In the genomic region with DNA sequence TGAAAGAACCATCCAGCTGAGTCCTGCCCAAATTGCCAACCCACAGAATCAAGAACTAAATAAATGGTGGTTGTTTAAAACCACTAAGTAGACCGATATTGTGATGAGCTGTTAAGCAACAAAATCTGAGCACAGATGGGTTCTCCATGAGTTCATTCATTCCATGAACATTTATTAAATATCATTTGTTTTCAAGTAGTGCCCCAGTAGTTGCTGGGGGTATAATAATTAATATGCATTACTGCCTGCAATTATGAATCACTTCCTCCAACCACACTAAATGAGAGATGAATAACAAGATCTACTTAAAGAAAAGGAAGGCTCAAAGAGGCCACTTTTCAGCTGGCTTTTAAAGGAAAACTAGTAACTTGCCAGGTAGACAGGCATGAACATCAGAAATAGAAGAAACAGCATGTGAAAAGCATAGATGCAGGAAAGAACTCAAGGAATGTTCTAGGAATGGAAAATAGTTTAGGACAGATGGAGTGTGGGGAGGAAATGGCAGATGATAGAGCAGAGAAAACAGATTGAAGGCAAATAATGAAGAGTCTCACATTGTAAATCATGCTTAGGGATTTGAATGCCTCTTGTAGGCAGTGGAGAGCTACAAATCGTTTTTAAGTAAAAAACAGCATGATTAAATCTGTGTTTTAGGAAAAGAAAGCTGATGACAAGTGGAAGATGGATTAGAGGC, we compare ENCODE assay signal across 15 cellular contexts.
DNase-seq lines count a peak whose midpoint lies in the region; ATAC-seq and TF ChIP-seq lines count a peak whose summit lies in the region.
"Had no signal": no experiment of that assay in that cellular context is flagged by ENCODE, and none has a peak within 500 bp of the region (broad histone marks: within the 10 kb centered on the region; RNA-seq: fewer than 3 reads in every experiment).

No MANE protein-coding gene starts in this region.

- POLR2A ChIA-PET in CD8-positive, alpha-beta T cell (lab: Charles Lee), result interaction anchor here (1.4 kb wide), 1 partner anchor 40 kb away, joined by 5 read pairs; no protein-coding TSS in a partner anchor
- POLR2A ChIA-PET in activated CD4-positive, alpha-beta memory T cell treated with anti-CD3 and anti-CD28 coated beads for 36 hours (lab: Charles Lee), result interaction anchor here (1.0 to 2.2 kb wide), 3 partner anchors 9 to 39 kb away, joined by 3 to 7 read pairs (median 3); no protein-coding TSS in a partner anchor

- no peaks in the 10 kb centered on the region for H3K4me1 ChIP-seq in CD8-positive, alpha-beta T cell (ENCODE audit: insufficient read depth, low read length)
- H3K4me1 ChIP-seq: neural progenitor cell had no signal

- H3K27me3 ChIP-seq in CD8-positive, alpha-beta T cell (ENCODE audit: insufficient read depth, low read length), result no peaks in the 10 kb centered on the region
- H3K27me3 ChIP-seq: neural progenitor cell, suprapubic skin had no signal

- H3K36me3 ChIP-seq in CD8-positive, alpha-beta T cell (ENCODE audit: insufficient read depth, low read length), result no peaks in the 10 kb centered on the region
- H3K36me3 ChIP-seq: suprapubic skin had no signal

- no peak overlapping the region for H3K4me3 Mint-ChIP-seq in CD8-positive, alpha-beta T cell
- H3K4me3 Mint-ChIP-seq in activated CD4-positive, alpha-beta memory T cell treated with anti-CD3 and anti-CD28 coated beads for 36 hours, result peak overlapping the region; percentile 21
- H3K4me3 Mint-ChIP-seq: immature natural killer cell, neural progenitor cell had no signal

- H3K27ac Mint-ChIP-seq in CD8-positive, alpha-beta T cell, result peak overlapping the region; percentile 58
- H3K27ac Mint-ChIP-seq in activated CD4-positive, alpha-beta memory T cell treated with anti-CD3 and anti-CD28 coated beads for 36 hours, result peak overlapping the region; percentile 86
- H3K27ac Mint-ChIP-seq: immature natural killer cell, neural progenitor cell had no signal

- no peak overlapping the region for H3K4me3 ChIP-seq in AG10803 (ENCODE audit: low read length)
- H3K4me3 ChIP-seq in CD8-positive, alpha-beta T cell (ENCODE audit: low read depth, low read length), result no peak overlapping the region
- H3K4me3 ChIP-seq: lung, neural progenitor cell, suprapubic skin had no signal

- ATAC-seq in CD8-positive, alpha-beta T cell, result no peak
- ATAC-seq in esophagus mucosa (no peak), GM18870 (IDR thresholded peaks at IDR 0.05; ENCODE audit: unreplicated experiment) (no peak)

- H3K9me3 ChIP-seq in CD8-positive, alpha-beta T cell (ENCODE audit: low read length), result no peaks in the 10 kb centered on the region
- H3K9me3 ChIP-seq: suprapubic skin had no signal

- H3K36me3 Mint-ChIP-seq in CD8-positive, alpha-beta T cell, result peaks cover 7% of the 10 kb centered on the region
- peaks cover 44% of the 10 kb centered on the region for H3K36me3 Mint-ChIP-seq in activated CD4-positive, alpha-beta memory T cell treated with anti-CD3 and anti-CD28 coated beads for 36 hours
- H3K36me3 Mint-ChIP-seq: immature natural killer cell had no signal

- H3K27ac ChIP-seq in CD8-positive, alpha-beta T cell (ENCODE audit: low read depth, low read length), result no peak overlapping the region
- H3K27ac ChIP-seq: neural progenitor cell, suprapubic skin had no signal

- CTCF ChIA-PET in CD8-positive, alpha-beta T cell (lab: Charles Lee), result interaction anchor here (1.1 to 4.3 kb wide), 5 partner anchors 34 to 327 kb away, joined by 3 to 22 read pairs (median 4); no protein-coding TSS in a partner anchor
- CTCF ChIA-PET in activated CD4-positive, alpha-beta memory T cell treated with anti-CD3 and anti-CD28 coated beads for 36 hours (lab: Charles Lee), result interaction anchor here (0.8 to 2.0 kb wide), 5 partner anchors 10 to 534 kb away, joined by 3 to 7 read pairs (median 4); no protein-coding TSS in a partner anchor

- no peak for TF ChIP-seq CTCF in AG10803 (conservative IDR thresholded peaks at IDR 0.05; ENCODE audit: low read length)
- no peak for TF ChIP-seq CTCF in CD8-positive, alpha-beta T cell (IDR thresholded peaks at IDR 0.05)

- DNase-seq in AG10803 (ENCODE audit: low read depth), result peak; percentile 68
- DNase-seq in CD8-positive, alpha-beta T cell, result no peak
- DNase-seq in activated CD4-positive, alpha-beta memory T cell treated with anti-CD3 and anti-CD28 coated beads for 36 hours, result no peak
- peak; percentile 29 for DNase-seq in fibroblast of peridontal ligament (ENCODE audit: extremely low read depth)
- no peak for DNase-seq in ACHN
- DNase-seq: amygdala, C1 segment of cervical spinal cord, DMS79 treated with DMSO at 0.1 percent for 48 hours, immature natural killer cell, NCI-H345 had no signal

- in situ Hi-C loops in ACHN (cut with HindIII; ENCODE audit: low pct_ligation_motif_present, low pct_unique_long_range_greater_than_20kb, low sequenced_read_pairs), result no loop called here

- no peaks in the 10 kb centered on the region for H3K27me3 Mint-ChIP-seq in CD8-positive, alpha-beta T cell (ENCODE audit: low read depth)
- H3K27me3 Mint-ChIP-seq in activated CD4-positive, alpha-beta memory T cell treated with anti-CD3 and anti-CD28 coated beads for 36 hours, result no peaks in the 10 kb centered on the region

- no peaks in the 10 kb centered on the region for H3K9me3 Mint-ChIP-seq in CD8-positive, alpha-beta T cell
- H3K9me3 Mint-ChIP-seq in activated CD4-positive, alpha-beta memory T cell treated with anti-CD3 and anti-CD28 coated beads for 36 hours, result no peaks in the 10 kb centered on the region
- H3K9me3 Mint-ChIP-seq: immature natural killer cell had no signal

- intact Hi-C loops in CD8-positive, alpha-beta T cell (cut with DNase I, micrococcal nuclease), result loop anchor here in 1 of 2 experiments (10.0 kb wide), 1 partner anchor 518 kb away; no protein-coding TSS in a partner anchor
- intact Hi-C loops in activated CD4-positive, alpha-beta memory T cell treated with anti-CD3 and anti-CD28 coated beads for 36 hours (cut with micrococcal nuclease), result loop anchor here (2.0 kb wide), 1 partner anchor 18 kb away; no protein-coding TSS in a partner anchor

- H3K4me1 Mint-ChIP-seq in CD8-positive, alpha-beta T cell (ENCODE audit: low read depth), result peaks cover 11% of the 10 kb centered on the region
- peaks cover 47% of the 10 kb centered on the region for H3K4me1 Mint-ChIP-seq in activated CD4-positive, alpha-beta memory T cell treated with anti-CD3 and anti-CD28 coated beads for 36 hours (ENCODE audit: low read depth)
- H3K4me1 Mint-ChIP-seq: neural progenitor cell had no signal

Comparison
In these comparisons a context has a peak if more than half of its experiments do, and no peak if none do; other contexts are left out.
1. DNase-seq: peak in AG10803 (single experiment) and fibroblast of peridontal ligament (single experiment); none in CD8-positive, alpha-beta T cell (0 of 7), activated CD4-positive, alpha-beta memory T cell treated with anti-CD3 and anti-CD28 coated beads for 36 hours (single experiment) and ACHN (single experiment).